1 cellular context compared by ENCODE assay signal in the genomic region with DNA sequence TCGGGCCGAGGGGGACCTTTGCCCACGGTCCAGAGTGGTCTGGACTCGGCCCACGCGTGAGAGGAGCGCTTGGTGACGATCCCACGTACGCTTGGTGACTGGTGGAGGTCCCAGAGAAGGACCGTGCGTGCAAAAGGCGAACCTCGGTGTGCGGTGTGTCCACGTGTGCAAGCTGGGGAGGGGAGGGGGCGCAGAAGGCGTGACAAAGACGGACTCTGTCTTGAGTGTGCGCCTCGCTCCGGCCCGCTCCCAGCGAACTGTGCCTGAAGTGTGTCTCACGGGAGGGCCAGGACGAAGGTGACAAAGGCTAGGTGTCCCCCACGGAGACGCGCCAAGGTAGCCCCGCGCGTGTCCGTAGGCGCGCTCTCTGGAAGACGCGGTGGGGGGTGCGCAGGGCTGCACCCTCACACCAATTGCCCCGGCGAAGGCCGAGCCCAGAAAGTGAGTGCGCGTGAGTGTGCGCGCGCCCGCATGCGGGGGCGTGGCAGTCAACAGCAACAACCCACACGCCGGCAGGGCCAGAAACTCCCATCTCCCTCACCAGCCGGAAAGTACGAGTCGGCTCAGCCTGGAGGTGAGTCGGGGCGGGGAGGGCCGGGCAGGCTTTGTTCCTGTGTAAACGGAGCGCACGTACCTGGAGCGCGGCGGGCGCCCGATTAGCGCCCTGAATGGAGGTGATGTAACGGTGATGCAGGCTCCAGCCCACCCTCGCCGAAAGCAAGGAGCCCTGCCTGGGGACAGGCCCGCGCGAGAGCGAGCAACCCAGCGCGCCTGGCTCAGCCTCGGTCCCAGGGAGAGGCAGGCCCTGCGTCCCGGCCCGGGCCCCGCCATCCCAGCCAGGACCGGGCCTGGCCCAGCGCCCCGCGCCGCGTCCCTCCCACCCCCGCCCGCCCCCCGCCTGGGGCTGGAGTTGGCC.
A peak's percentile ranks its signal among the peaks of the same experiment; 100 is the strongest.
TF ChIP-seq lines count a peak whose summit lies in the region.

A gene with protein sequence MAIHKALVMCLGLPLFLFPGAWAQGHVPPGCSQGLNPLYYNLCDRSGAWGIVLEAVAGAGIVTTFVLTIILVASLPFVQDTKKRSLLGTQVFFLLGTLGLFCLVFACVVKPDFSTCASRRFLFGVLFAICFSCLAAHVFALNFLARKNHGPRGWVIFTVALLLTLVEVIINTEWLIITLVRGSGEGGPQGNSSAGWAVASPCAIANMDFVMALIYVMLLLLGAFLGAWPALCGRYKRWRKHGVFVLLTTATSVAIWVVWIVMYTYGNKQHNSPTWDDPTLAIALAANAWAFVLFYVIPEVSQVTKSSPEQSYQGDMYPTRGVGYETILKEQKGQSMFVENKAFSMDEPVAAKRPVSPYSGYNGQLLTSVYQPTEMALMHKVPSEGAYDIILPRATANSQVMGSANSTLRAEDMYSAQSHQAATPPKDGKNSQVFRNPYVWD (plus strand): TSS at position 521 of the 916 bp plus-strand sequence. CDS start 7,689 bp downstream, outside the sequence.

TF ChIP-seq in HepG2, 621 proteins besides CTCF, POLR2A, EP300 and RAD21 (continued from another document and continues in another):
- TF ChIP-seq, protein P1, sequence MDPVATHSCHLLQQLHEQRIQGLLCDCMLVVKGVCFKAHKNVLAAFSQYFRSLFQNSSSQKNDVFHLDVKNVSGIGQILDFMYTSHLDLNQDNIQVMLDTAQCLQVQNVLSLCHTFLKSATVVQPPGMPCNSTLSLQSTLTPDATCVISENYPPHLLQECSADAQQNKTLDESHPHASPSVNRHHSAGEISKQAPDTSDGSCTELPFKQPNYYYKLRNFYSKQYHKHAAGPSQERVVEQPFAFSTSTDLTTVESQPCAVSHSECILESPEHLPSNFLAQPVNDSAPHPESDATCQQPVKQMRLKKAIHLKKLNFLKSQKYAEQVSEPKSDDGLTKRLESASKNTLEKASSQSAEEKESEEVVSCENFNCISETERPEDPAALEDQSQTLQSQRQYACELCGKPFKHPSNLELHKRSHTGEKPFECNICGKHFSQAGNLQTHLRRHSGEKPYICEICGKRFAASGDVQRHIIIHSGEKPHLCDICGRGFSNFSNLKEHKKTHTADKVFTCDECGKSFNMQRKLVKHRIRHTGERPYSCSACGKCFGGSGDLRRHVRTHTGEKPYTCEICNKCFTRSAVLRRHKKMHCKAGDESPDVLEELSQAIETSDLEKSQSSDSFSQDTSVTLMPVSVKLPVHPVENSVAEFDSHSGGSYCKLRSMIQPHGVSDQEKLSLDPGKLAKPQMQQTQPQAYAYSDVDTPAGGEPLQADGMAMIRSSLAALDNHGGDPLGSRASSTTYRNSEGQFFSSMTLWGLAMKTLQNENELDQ (CRISPR knock-in tag; IDR thresholded peaks at IDR 0.05; ENCODE audit: borderline replicate concordance), result no peak
- TF ChIP-seq MAFF (IDR thresholded peaks at IDR 0.05; ENCODE audit: low read depth, low read length) (no peak), ZBTB21 (CRISPR knock-in tag; IDR thresholded peaks at IDR 0.05) (no peak), PHF5A (CRISPR knock-in tag; IDR thresholded peaks at IDR 0.05; ENCODE audit: low read depth, unreplicated experiment) (no peak), ZNF674 (CRISPR knock-in tag; IDR thresholded peaks at IDR 0.05; ENCODE audit: low read depth) (peak; percentile 93; the same call in 1 of the 2 replicates), NCOA2 (CRISPR knock-in tag; IDR thresholded peaks at IDR 0.05) (no peak), ZBTB42 (CRISPR knock-in tag; IDR thresholded peaks at IDR 0.05) (peak; percentile 97), SMARCC2 (IDR thresholded peaks at IDR 0.05) (no peak), ESRRA (CRISPR knock-in tag; IDR thresholded peaks at IDR 0.05; ENCODE audit: low read depth) (peak; percentile 66; the same call in 1 of the 2 replicates), KDM5A (IDR thresholded peaks at IDR 0.05; ENCODE audit: borderline replicate concordance, low read length) (no peak), GLI4 (CRISPR knock-in tag; IDR thresholded peaks at IDR 0.05; ENCODE audit: borderline replicate concordance) (0 out of 2 replicates have a peak, but pooled peaks have one; percentile 18), MXD4 (CRISPR knock-in tag; IDR thresholded peaks at IDR 0.05) (peak; percentile 91), ZNF792 (CRISPR knock-in tag; IDR thresholded peaks at IDR 0.05) (peak; percentile 82), MEIS2 (CRISPR knock-in tag; IDR thresholded peaks at IDR 0.05) (peak; percentile 46; the same call in 1 of the 2 replicates), BRCA1 (CRISPR knock-in tag; IDR thresholded peaks at IDR 0.05) (no peak), ZFP82 (CRISPR knock-in tag; IDR thresholded peaks at IDR 0.05; ENCODE audit: borderline replicate concordance) (no peak), ATF7-NPFF (CRISPR knock-in tag; IDR thresholded peaks at IDR 0.05; ENCODE audit: low read depth) (peak; percentile 84), FOSL1 (CRISPR knock-in tag; IDR thresholded peaks at IDR 0.05; ENCODE audit: borderline replicate concordance) (no peak), ZNF333 (CRISPR knock-in tag; IDR thresholded peaks at IDR 0.05; ENCODE audit: borderline replicate concordance) (peak; percentile 97), ZNF567 (CRISPR knock-in tag; IDR thresholded peaks at IDR 0.05; ENCODE audit: borderline replicate concordance) (peak; percentile 81; the same call in 1 of the 2 replicates), MXI1 (IDR thresholded peaks at IDR 0.05; ENCODE audit: borderline replicate concordance, low read depth, low read length) (peak; percentile 95; the same call in 2 of the 3 replicates), HMG20A (CRISPR knock-in tag; IDR thresholded peaks at IDR 0.05; ENCODE audit: borderline replicate concordance) (peak; percentile 53; the same call in 1 of the 2 replicates), CBX1 (IDR thresholded peaks at IDR 0.05; ENCODE audit: low read depth) (peak; percentile 77), NFIC (IDR thresholded peaks at IDR 0.05; ENCODE audit: low read length) (no peak), PHF20 (CRISPR knock-in tag; IDR thresholded peaks at IDR 0.05) (no peak; the same call in 1 of the 2 replicates), SP4 (CRISPR knock-in tag; IDR thresholded peaks at IDR 0.05) (peak; percentile 93), SMC3 (IDR thresholded peaks at IDR 0.05; ENCODE audit: low read length) (no peak), KDM1A (CRISPR knock-in tag; IDR thresholded peaks at IDR 0.05) (no peak), PAX8 (CRISPR knock-in tag; IDR thresholded peaks at IDR 0.05; ENCODE audit: borderline replicate concordance) (peak; percentile 90; the same call in 1 of the 2 replicates)
- TF ChIP-seq, protein P2, sequence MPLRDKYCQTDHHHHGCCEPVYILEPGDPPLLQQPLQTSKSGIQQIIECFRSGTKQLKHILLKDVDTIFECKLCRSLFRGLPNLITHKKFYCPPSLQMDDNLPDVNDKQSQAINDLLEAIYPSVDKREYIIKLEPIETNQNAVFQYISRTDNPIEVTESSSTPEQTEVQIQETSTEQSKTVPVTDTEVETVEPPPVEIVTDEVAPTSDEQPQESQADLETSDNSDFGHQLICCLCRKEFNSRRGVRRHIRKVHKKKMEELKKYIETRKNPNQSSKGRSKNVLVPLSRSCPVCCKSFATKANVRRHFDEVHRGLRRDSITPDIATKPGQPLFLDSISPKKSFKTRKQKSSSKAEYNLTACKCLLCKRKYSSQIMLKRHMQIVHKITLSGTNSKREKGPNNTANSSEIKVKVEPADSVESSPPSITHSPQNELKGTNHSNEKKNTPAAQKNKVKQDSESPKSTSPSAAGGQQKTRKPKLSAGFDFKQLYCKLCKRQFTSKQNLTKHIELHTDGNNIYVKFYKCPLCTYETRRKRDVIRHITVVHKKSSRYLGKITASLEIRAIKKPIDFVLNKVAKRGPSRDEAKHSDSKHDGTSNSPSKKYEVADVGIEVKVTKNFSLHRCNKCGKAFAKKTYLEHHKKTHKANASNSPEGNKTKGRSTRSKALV (CRISPR knock-in tag; IDR thresholded peaks at IDR 0.05), result peak; percentile 65
- TF ChIP-seq, protein P3, sequence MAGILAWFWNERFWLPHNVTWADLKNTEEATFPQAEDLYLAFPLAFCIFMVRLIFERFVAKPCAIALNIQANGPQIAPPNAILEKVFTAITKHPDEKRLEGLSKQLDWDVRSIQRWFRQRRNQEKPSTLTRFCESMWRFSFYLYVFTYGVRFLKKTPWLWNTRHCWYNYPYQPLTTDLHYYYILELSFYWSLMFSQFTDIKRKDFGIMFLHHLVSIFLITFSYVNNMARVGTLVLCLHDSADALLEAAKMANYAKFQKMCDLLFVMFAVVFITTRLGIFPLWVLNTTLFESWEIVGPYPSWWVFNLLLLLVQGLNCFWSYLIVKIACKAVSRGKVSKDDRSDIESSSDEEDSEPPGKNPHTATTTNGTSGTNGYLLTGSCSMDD (CRISPR knock-in tag; IDR thresholded peaks at IDR 0.05), result no peak
- TF ChIP-seq, protein P4, sequence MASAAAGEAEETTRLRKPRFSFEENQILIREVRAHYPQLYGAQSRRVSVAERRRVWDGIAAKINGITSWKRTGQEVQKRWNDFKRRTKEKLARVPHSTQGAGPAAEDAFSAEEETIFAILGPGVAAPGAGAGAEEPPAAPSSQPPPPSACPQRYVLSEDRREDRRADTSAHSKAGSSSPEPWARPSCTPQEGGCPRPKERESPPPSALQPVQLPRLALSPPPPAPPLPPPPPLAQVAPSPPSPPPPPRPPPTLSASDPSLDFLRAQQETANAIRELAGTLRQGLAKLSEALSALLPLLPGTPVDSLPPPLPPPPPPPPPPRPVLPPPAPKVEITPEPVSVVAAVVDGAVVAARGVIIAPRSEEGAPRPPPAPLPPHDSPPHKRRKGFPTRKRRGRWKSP (CRISPR knock-in tag; IDR thresholded peaks at IDR 0.05), result peak; percentile 97
- TF ChIP-seq, protein P5, sequence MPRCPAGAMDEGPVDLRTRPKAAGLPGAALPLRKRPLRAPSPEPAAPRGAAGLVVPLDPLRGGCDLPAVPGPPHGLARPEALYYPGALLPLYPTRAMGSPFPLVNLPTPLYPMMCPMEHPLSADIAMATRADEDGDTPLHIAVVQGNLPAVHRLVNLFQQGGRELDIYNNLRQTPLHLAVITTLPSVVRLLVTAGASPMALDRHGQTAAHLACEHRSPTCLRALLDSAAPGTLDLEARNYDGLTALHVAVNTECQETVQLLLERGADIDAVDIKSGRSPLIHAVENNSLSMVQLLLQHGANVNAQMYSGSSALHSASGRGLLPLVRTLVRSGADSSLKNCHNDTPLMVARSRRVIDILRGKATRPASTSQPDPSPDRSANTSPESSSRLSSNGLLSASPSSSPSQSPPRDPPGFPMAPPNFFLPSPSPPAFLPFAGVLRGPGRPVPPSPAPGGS (CRISPR knock-in tag; IDR thresholded peaks at IDR 0.05), result peak; percentile 73; the same call in 1 of the 2 replicates
- TF ChIP-seq, protein P6, sequence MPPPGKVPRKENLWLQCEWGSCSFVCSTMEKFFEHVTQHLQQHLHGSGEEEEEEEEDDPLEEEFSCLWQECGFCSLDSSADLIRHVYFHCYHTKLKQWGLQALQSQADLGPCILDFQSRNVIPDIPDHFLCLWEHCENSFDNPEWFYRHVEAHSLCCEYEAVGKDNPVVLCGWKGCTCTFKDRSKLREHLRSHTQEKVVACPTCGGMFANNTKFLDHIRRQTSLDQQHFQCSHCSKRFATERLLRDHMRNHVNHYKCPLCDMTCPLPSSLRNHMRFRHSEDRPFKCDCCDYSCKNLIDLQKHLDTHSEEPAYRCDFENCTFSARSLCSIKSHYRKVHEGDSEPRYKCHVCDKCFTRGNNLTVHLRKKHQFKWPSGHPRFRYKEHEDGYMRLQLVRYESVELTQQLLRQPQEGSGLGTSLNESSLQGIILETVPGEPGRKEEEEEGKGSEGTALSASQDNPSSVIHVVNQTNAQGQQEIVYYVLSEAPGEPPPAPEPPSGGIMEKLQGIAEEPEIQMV (CRISPR knock-in tag; IDR thresholded peaks at IDR 0.05; ENCODE audit: low read depth), result no peak; the same call in 1 of the 2 replicates
- TF ChIP-seq, protein P7, sequence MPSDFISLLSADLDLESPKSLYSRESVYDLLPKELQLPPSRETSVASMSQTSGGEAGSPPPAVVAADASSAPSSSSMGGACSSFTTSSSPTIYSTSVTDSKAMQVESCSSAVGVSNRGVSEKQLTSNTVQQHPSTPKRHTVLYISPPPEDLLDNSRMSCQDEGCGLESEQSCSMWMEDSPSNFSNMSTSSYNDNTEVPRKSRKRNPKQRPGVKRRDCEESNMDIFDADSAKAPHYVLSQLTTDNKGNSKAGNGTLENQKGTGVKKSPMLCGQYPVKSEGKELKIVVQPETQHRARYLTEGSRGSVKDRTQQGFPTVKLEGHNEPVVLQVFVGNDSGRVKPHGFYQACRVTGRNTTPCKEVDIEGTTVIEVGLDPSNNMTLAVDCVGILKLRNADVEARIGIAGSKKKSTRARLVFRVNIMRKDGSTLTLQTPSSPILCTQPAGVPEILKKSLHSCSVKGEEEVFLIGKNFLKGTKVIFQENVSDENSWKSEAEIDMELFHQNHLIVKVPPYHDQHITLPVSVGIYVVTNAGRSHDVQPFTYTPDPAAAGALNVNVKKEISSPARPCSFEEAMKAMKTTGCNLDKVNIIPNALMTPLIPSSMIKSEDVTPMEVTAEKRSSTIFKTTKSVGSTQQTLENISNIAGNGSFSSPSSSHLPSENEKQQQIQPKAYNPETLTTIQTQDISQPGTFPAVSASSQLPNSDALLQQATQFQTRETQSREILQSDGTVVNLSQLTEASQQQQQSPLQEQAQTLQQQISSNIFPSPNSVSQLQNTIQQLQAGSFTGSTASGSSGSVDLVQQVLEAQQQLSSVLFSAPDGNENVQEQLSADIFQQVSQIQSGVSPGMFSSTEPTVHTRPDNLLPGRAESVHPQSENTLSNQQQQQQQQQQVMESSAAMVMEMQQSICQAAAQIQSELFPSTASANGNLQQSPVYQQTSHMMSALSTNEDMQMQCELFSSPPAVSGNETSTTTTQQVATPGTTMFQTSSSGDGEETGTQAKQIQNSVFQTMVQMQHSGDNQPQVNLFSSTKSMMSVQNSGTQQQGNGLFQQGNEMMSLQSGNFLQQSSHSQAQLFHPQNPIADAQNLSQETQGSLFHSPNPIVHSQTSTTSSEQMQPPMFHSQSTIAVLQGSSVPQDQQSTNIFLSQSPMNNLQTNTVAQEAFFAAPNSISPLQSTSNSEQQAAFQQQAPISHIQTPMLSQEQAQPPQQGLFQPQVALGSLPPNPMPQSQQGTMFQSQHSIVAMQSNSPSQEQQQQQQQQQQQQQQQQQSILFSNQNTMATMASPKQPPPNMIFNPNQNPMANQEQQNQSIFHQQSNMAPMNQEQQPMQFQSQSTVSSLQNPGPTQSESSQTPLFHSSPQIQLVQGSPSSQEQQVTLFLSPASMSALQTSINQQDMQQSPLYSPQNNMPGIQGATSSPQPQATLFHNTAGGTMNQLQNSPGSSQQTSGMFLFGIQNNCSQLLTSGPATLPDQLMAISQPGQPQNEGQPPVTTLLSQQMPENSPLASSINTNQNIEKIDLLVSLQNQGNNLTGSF (CRISPR knock-in tag; IDR thresholded peaks at IDR 0.05), result no peak
- TF ChIP-seq, protein P8, sequence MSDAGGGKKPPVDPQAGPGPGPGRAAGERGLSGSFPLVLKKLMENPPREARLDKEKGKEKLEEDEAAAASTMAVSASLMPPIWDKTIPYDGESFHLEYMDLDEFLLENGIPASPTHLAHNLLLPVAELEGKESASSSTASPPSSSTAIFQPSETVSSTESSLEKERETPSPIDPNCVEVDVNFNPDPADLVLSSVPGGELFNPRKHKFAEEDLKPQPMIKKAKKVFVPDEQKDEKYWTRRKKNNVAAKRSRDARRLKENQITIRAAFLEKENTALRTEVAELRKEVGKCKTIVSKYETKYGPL (CRISPR knock-in tag; IDR thresholded peaks at IDR 0.05), result no peak; the same call in 1 of the 2 replicates
- TF ChIP-seq, protein P9, sequence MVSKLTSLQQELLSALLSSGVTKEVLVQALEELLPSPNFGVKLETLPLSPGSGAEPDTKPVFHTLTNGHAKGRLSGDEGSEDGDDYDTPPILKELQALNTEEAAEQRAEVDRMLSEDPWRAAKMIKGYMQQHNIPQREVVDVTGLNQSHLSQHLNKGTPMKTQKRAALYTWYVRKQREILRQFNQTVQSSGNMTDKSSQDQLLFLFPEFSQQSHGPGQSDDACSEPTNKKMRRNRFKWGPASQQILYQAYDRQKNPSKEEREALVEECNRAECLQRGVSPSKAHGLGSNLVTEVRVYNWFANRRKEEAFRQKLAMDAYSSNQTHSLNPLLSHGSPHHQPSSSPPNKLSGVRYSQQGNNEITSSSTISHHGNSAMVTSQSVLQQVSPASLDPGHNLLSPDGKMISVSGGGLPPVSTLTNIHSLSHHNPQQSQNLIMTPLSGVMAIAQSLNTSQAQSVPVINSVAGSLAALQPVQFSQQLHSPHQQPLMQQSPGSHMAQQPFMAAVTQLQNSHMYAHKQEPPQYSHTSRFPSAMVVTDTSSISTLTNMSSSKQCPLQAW (CRISPR knock-in tag; IDR thresholded peaks at IDR 0.05), result peak; percentile 83
